In genomic region chr4:48491514-48492176, GRCh38 we compare ENCODE assay signal across 28 cellular contexts. TPM values are rescaled to one million over a fixed set of nuclear protein-coding genes. Genes with fewer than 3 reads are reported as not detected.
A peak's percentile ranks its signal among the peaks of the same experiment; 100 is the strongest.
DNase-seq lines count a peak whose midpoint lies in the region; ATAC-seq and TF ChIP-seq lines count a peak whose summit lies in the region.
"Had no signal": no experiment of that assay in that cellular context is flagged by ENCODE, and none has a peak within 500 bp of the region (broad histone marks: within the 10 kb centered on the region; RNA-seq: fewer than 3 reads in every experiment).

No MANE protein-coding gene starts in this region.

- H3K27me3 ChIP-seq in GM23338 (ENCODE audit: insufficient read depth) (peaks cover 72% of the 10 kb centered on the region), WERI-Rb-1 (ENCODE audit: insufficient read depth, low read depth, severe bottlenecking) (no peaks in the 10 kb centered on the region), iPS-18a (ENCODE audit: control insufficient read depth, insufficient read depth, low read length) (peaks cover 52% of the 10 kb centered on the region), neural cell (ENCODE audit: insufficient read depth, low read depth, low read length) (peaks cover 21% of the 10 kb centered on the region)

- H3K27me3 Mint-ChIP-seq in GM23338 (ENCODE audit: insufficient read depth, low read depth, poor library complexity): peaks cover 35% of the 10 kb centered on the region

- H3K36me3 Mint-ChIP-seq in GM23338 (ENCODE audit: low read depth): no peaks in the 10 kb centered on the region
- H3K36me3 Mint-ChIP-seq: activated naive CD4-positive, alpha-beta T cell treated with anti-CD3 and anti-CD28 coated beads, Interleukin-2, amount 50 U/mL, for 24 hours; stimulated activated effector memory CD8-positive, alpha-beta T cell treated with anti-CD3 and anti-CD28 coated beads, Interleukin-12 subunit alpha, Interleukin-12 subunit beta, amount 100 ng/mL, for 72 hours had no signal

- peaks cover 15% of the 10 kb centered on the region for H3K4me1 Mint-ChIP-seq in GM23338
- H3K4me1 Mint-ChIP-seq: activated CD8-positive, alpha-beta memory T cell treated with anti-CD3 and anti-CD28 coated beads, Interleukin-2, amount 10 ng/mL, durations not matched to agents 7 days and 5 days; activated naive CD4-positive, alpha-beta T cell treated with anti-CD3 and anti-CD28 coated beads, Interleukin-2, amount 50 U/mL, for 24 hours had no signal

- H3F3A ChIP-seq in GM23338 (replicated peaks; ENCODE audit: low read depth) (peaks cover 16% of the 10 kb centered on the region), neural cell (ENCODE audit: insufficient read depth, low read length, poor library complexity, severe bottlenecking) (no peaks in the 10 kb centered on the region)

- H4K20me1 ChIP-seq in GM23338 (replicated peaks; ENCODE audit: insufficient read depth): 0 out of 2 replicates have a peak, but pooled peaks cover 4% of the 10 kb centered on the region
- H4K20me1 ChIP-seq in neural cell (ENCODE audit: insufficient read depth): no peaks in the 10 kb centered on the region

- no peak overlapping the region for H3K9ac ChIP-seq in iPS-18a (ENCODE audit: low read length)
- no peak overlapping the region for H3K9ac ChIP-seq in neural cell (ENCODE audit: low read length)

- H3K9me3 ChIP-seq in WERI-Rb-1 (ENCODE audit: severe bottlenecking) (peaks cover 8% of the 10 kb centered on the region), iPS-18a (ENCODE audit: control insufficient read depth, low read depth, low read length) (no peaks in the 10 kb centered on the region), neural cell (ENCODE audit: low read length) (no peaks in the 10 kb centered on the region)
- H3K9me3 ChIP-seq: thoracic aorta had no signal

- TF ChIP-seq EP300 in neural cell (conservative IDR thresholded peaks at IDR 0.05; ENCODE audit: poor library complexity, severe bottlenecking): no peak

- H3K9me2 ChIP-seq in GM23338 (ENCODE audit: insufficient read depth): no peaks in the 10 kb centered on the region
- H3K9me2 ChIP-seq in neural cell (ENCODE audit: insufficient read depth, low read length): no peaks in the 10 kb centered on the region

- no peak overlapping the region for H3K27ac Mint-ChIP-seq in GM23338
- H3K27ac Mint-ChIP-seq: activated CD8-positive, alpha-beta memory T cell treated with anti-CD3 and anti-CD28 coated beads, Interleukin-2, amount 10 ng/mL, durations not matched to agents 7 days and 5 days; activated naive CD4-positive, alpha-beta T cell treated with anti-CD3 and anti-CD28 coated beads, Interleukin-2, amount 50 U/mL, for 24 hours; activated T-helper 1 cell treated with anti-CD3 and anti-CD28 coated beads, Interleukin-12 subunit alpha, Interleukin-12 subunit beta, Interleukin-2, Interleukin-4 antibody, amounts not matched to agents 30 ng/mL and 10 ng/mL and 1 ng/mL, durations not matched to agents 14 hours and 24 hours and 36 hours; stimulated activated effector memory CD8-positive, alpha-beta T cell treated with anti-CD3 and anti-CD28 coated beads, Interleukin-12 subunit alpha, Interleukin-12 subunit beta, amount 100 ng/mL, for 72 hours had no signal

- ATAC-seq in GM23338 (no peak; the same call in 2 of the 3 replicates), HG02798 (IDR thresholded peaks at IDR 0.05; ENCODE audit: poor library complexity, unreplicated experiment) (no peak), HG02885 (IDR thresholded peaks at IDR 0.05; ENCODE audit: poor library complexity, unreplicated experiment) (no peak)
- ATAC-seq: Right ventricle myocardium inferior had no signal

- H3K4me3 Mint-ChIP-seq in GM23338: peak overlapping the region; percentile 57
- H3K4me3 Mint-ChIP-seq: activated CD8-positive, alpha-beta memory T cell treated with anti-CD3 and anti-CD28 coated beads, Interleukin-2, amount 10 ng/mL, durations not matched to agents 7 days and 5 days; activated naive CD4-positive, alpha-beta T cell treated with anti-CD3 and anti-CD28 coated beads, Interleukin-2, amount 50 U/mL, for 24 hours; activated T-helper 1 cell treated with anti-CD3 and anti-CD28 coated beads, Interleukin-12 subunit alpha, Interleukin-12 subunit beta, Interleukin-2, Interleukin-4 antibody, amounts not matched to agents 30 ng/mL and 10 ng/mL and 1 ng/mL, durations not matched to agents 14 hours and 24 hours and 36 hours; stimulated activated effector memory CD8-positive, alpha-beta T cell treated with anti-CD3 and anti-CD28 coated beads, Interleukin-12 subunit alpha, Interleukin-12 subunit beta, amount 100 ng/mL, for 72 hours had no signal

- TF ChIP-seq CTCF in GM23338 (conservative IDR thresholded peaks at IDR 0.05; ENCODE audit: low read depth in 2 of 2) (no peak), WERI-Rb-1 (IDR thresholded peaks at IDR 0.05; ENCODE audit: low read depth, low read length) (no peak), neural cell (IDR thresholded peaks at IDR 0.05; ENCODE audit: poor library complexity, severe bottlenecking) (no peak)

- H3K4me1 ChIP-seq in GM23338 (ENCODE audit: insufficient read depth) (peaks cover 17% of the 10 kb centered on the region), iPS-18a (ENCODE audit: control insufficient read depth, low read depth, low read length) (peaks cover 7% of the 10 kb centered on the region)

- H3K4me3 ChIP-seq in GM23338: peak overlapping the region; percentile 71
- no peak overlapping the region for H3K4me3 ChIP-seq in WERI-Rb-1 (ENCODE audit: low read depth, low read length)
- H3K4me3 ChIP-seq in iPS-18a (ENCODE audit: low read length): peak overlapping the region; percentile 47
- H3K4me3 ChIP-seq in neural cell (ENCODE audit: low read length): no peak overlapping the region

- no peaks in the 10 kb centered on the region for H3K9me3 Mint-ChIP-seq in GM23338
- H3K9me3 Mint-ChIP-seq: activated naive CD4-positive, alpha-beta T cell treated with anti-CD3 and anti-CD28 coated beads, Interleukin-2, amount 50 U/mL, for 24 hours; activated T-helper 1 cell treated with anti-CD3 and anti-CD28 coated beads, Interleukin-12 subunit alpha, Interleukin-12 subunit beta, Interleukin-2, Interleukin-4 antibody, amounts not matched to agents 30 ng/mL and 10 ng/mL and 1 ng/mL, durations not matched to agents 14 hours and 24 hours and 36 hours; stimulated activated effector memory CD8-positive, alpha-beta T cell treated with anti-CD3 and anti-CD28 coated beads, Interleukin-12 subunit alpha, Interleukin-12 subunit beta, amount 100 ng/mL, for 72 hours had no signal

- DNase-seq in GM23338 (ENCODE audit: low spot score) (peak; percentile 18), WERI-Rb-1 (no peak), putamen (ENCODE audit: low spot score) (no peak)
- DNase-seq in activated naive CD4-positive, alpha-beta T cell treated with Interleukin-2 at 50 U/mL for 16 hours: no peak
- DNase-seq: activated CD4-positive, alpha-beta T cell treated with anti-CD3 and anti-CD28 coated beads for 48 hours; activated CD8-positive, alpha-beta memory T cell treated with anti-CD3 and anti-CD28 coated beads, Interleukin-2, amount 10 ng/mL, durations not matched to agents 7 days and 5 days; anterior cingulate cortex; dermis blood vessel endothelial cell; GF-D8; head of caudate nucleus; Kasumi-1; NCI-H1048; NCI-H2029 treated with DMSO at 0.1 percent for 48 hours; NCI-H446; OCI-M1; stimulated activated CD4-positive, alpha-beta T cell treated with anti-CD3 and anti-CD28 coated beads, Interleukin-1b, Interleukin-23, amount 100 ng/mL, for 48 hours had no signal

- peak overlapping the region; percentile 90 for H3K4me2 ChIP-seq in GM23338
- H3K4me2 ChIP-seq in neural cell (ENCODE audit: low read length): no peak overlapping the region

- TF ChIP-seq RAD21 in neural cell (conservative IDR thresholded peaks at IDR 0.05): no peak

- H3K27ac ChIP-seq in GM23338 (ENCODE audit: low read depth): no peak overlapping the region
- H3K27ac ChIP-seq in WERI-Rb-1: peak overlapping the region; percentile 43; the same call in 1 of the 2 replicates
- H3K27ac ChIP-seq in iPS-18a (ENCODE audit: low read length): no peak overlapping the region
- H3K27ac ChIP-seq in neural cell (ENCODE audit: low read length): peak overlapping the region; percentile 75
- H3K27ac ChIP-seq: thoracic aorta had no signal

- H3K79me2 ChIP-seq in GM23338 (replicated peaks; ENCODE audit: insufficient read depth): no peaks in the 10 kb centered on the region
- H3K79me2 ChIP-seq in neural cell (replicated peaks; ENCODE audit: insufficient read depth, low read length): peaks cover 18% of the 10 kb centered on the region

- H3K36me3 ChIP-seq in GM23338 (ENCODE audit: insufficient read depth): no peaks in the 10 kb centered on the region
- H3K36me3 ChIP-seq in WERI-Rb-1: no peaks in the 10 kb centered on the region
- H3K36me3 ChIP-seq in iPS-18a (ENCODE audit: control insufficient read depth, low read depth, low read length): no peaks in the 10 kb centered on the region
- H3K36me3 ChIP-seq in neural cell (ENCODE audit: insufficient read depth, low read length): no peaks in the 10 kb centered on the region
- H3K36me3 ChIP-seq: thoracic aorta had no signal

- peak overlapping the region; percentile 98 for H2AFZ ChIP-seq in GM23338
- H2AFZ ChIP-seq in neural cell (ENCODE audit: low read depth, low read length): no peak overlapping the region

TF ChIP-seq in GM23338, 12 proteins besides CTCF, POLR2A, EP300 and RAD21 (continues in another document):
- TF ChIP-seq JUNB (IDR thresholded peaks at IDR 0.05; ENCODE audit: unreplicated experiment): no peak
- no peak for TF ChIP-seq POLR2AphosphoS5 (IDR thresholded peaks at IDR 0.05; ENCODE audit: low read depth)

TF ChIP-seq in neural cell, 6 proteins besides CTCF, POLR2A, EP300 and RAD21 (continues in another document):
- no peak for TF ChIP-seq TAF1 (IDR thresholded peaks at IDR 0.05; ENCODE audit: low read depth)

RNA-seq across cellular contexts. Expression of gene ZAR1, which starts 1.6 kb away (rescaled TPM):
- total RNA-seq in GM23338 (2014; rRNA removed; shearing (Covaris generic)): 0.78 and 1.6 TPM in 2 replicates
- 0.14 and 0.27 TPM in 2 replicates for polyA plus RNA-seq in GM23338 (2016; fragmentation: Nextera tagmentation; extraction: Ambion mirVana)
- polyA plus RNA-seq in neural cell: 0.88 TPM in 1 of 2 replicates, not detected in the other
- polyA minus RNA-seq in neural cell: 1.3 and 1.7 TPM in 2 replicates
- total RNA-seq: activated CD8-positive, alpha-beta memory T cell treated with anti-CD3 and anti-CD28 coated beads, Interleukin-2, amount 10 ng/mL, durations not matched to agents 7 days and 5 days; activated T-helper 1 cell treated with anti-CD3 and anti-CD28 coated beads, Interleukin-12 subunit alpha, Interleukin-12 subunit beta, Interleukin-2, Interleukin-4 antibody, amounts not matched to agents 30 ng/mL and 10 ng/mL and 1 ng/mL, durations not matched to agents 14 hours and 24 hours and 36 hours; cardiac septum; dermis blood vessel endothelial cell; HT1080; Right ventricle myocardium inferior; skeletal muscle tissue had no signal

RNA-seq across cellular contexts. Expression of gene SLC10A4, which starts 8.5 kb away (rescaled TPM):
- total RNA-seq in GM23338 (2014; rRNA removed; shearing (Covaris generic)): 2.3 and 4.3 TPM in 2 replicates
- polyA plus RNA-seq in GM23338 (2016; fragmentation: Nextera tagmentation; extraction: Ambion mirVana) (2.1 and 2.3 TPM in 2 replicates), neural cell (14.5 and 16.7 TPM in 2 replicates)
- polyA minus RNA-seq in neural cell: 22.9 and 25.8 TPM in 2 replicates
- total RNA-seq: activated CD8-positive, alpha-beta memory T cell treated with anti-CD3 and anti-CD28 coated beads, Interleukin-2, amount 10 ng/mL, durations not matched to agents 7 days and 5 days; dermis blood vessel endothelial cell; Right ventricle myocardium inferior had no signal

Comparison
In these comparisons a context has a peak if more than half of its experiments do, and no peak if none do; other contexts are left out.
1. H3K27ac ChIP-seq: peak in WERI-Rb-1 (single experiment) and neural cell (single experiment); none in GM23338 (single experiment) and iPS-18a (single experiment).
2. H3K4me3 ChIP-seq: peak in GM23338 (single experiment) and iPS-18a (single experiment); none in WERI-Rb-1 (single experiment) and neural cell (single experiment).